ENCODE assay signal across 8 cellular contexts in the genomic region with DNA sequence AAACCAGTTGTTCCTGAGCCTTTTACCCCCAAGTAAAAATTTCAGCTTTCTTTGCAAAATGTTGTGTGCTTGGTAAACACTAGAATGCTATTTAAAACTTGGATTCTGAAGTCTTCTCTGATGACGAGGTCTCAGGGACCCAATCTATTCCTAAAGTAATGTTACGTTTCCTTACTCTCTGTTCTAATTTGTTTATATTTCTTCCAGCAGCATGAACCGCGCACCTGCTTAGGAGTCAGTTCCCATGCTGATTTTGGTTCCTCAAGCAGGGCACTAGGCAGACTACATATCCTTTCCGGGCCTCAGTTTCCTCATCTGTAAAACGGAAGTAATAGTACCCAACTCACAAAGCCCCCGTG. TPM values are rescaled to one million over a fixed set of nuclear protein-coding genes. Genes with fewer than 3 reads are reported as not detected.
DNase-seq lines count a peak whose midpoint lies in the region; ATAC-seq and TF ChIP-seq lines count a peak whose summit lies in the region.

No MANE protein-coding gene starts in this region.

- H3K9ac ChIP-seq in mammary epithelial cell (ENCODE audit: insufficient read depth, low read length), result no peak overlapping the region

- ATAC-seq in stimulated activated naive CD8-positive, alpha-beta T cell treated with anti-CD3 and anti-CD28 coated beads, Interleukin-15, Interleukin-2, amounts not matched to agents 100 U/mL and 50 U/mL, for 24 hours, result no peak
- ATAC-seq in GM21576 (IDR thresholded peaks at IDR 0.05; ENCODE audit: unreplicated experiment) (no peak), HG03432 (IDR thresholded peaks at IDR 0.05; ENCODE audit: unreplicated experiment) (no peak), HG03457 (IDR thresholded peaks at IDR 0.05; ENCODE audit: unreplicated experiment) (no peak)

- H2AFZ ChIP-seq in mammary epithelial cell (ENCODE audit: low read depth, low read length), result peak overlapping the region; percentile 87

- H3K27me3 ChIP-seq in mammary epithelial cell (ENCODE audit: insufficient read depth, low read length) (no peaks in the 10 kb centered on the region), mononuclear cell (ENCODE audit: insufficient read depth, low read length) (no peaks in the 10 kb centered on the region)

- H3K9me3 ChIP-seq in mammary epithelial cell (replicated peaks; ENCODE audit: insufficient read depth, low read length), result no peaks in the 10 kb centered on the region
- no peaks in the 10 kb centered on the region for H3K9me3 ChIP-seq in mononuclear cell (ENCODE audit: low read depth, low read length)

- peak overlapping the region; percentile 98 for H3K27ac Mint-ChIP-seq in stimulated activated naive CD8-positive, alpha-beta T cell treated with anti-CD3 and anti-CD28 coated beads, Interleukin-15, Interleukin-2, amounts not matched to agents 100 ng/mL and 50 ng/mL, for 24 hours

- H3K27me3 Mint-ChIP-seq in stimulated activated naive CD8-positive, alpha-beta T cell treated with anti-CD3 and anti-CD28 coated beads, Interleukin-15, Interleukin-2, amounts not matched to agents 100 ng/mL and 50 ng/mL, for 24 hours, result no peaks in the 10 kb centered on the region

- no peaks in the 10 kb centered on the region for H4K20me1 ChIP-seq in mammary epithelial cell (ENCODE audit: insufficient read depth, low read length)

- in situ Hi-C loops in mammary epithelial cell (cut with MboI; ENCODE audit: low sequenced_read_pairs in 2 of 2), result loop anchor here (10.0 kb wide), 3 partner anchors 52 to 182 kb away; partner anchors contain the start of gene IFFO2 (in 1 of the 2)

- no peaks in the 10 kb centered on the region for H3K9me3 Mint-ChIP-seq in stimulated activated naive CD8-positive, alpha-beta T cell treated with anti-CD3 and anti-CD28 coated beads, Interleukin-15, Interleukin-2, amounts not matched to agents 100 ng/mL and 50 ng/mL, for 24 hours

- WGBS in mammary epithelial cell (ENCODE audit: low coverage, missing lambda C conversion rate), result 35% methylated on average over 7 of the region's 7 CpGs

- H3K36me3 ChIP-seq in mammary epithelial cell (ENCODE audit: insufficient read depth, low read length), result peaks cover 7% of the 10 kb centered on the region

- BruUV-seq in mammary epithelial cell (replicated peaks; lab: Mats Ljungman, UMichigan), result no TSS peak

- H3K4me2 ChIP-seq in mammary epithelial cell (ENCODE audit: insufficient read depth, low read depth, low read length), result peak overlapping the region; percentile 99

- CTCF ChIA-PET in mammary epithelial cell (lab: Charles Lee; ENCODE audit: low non-redundant PET), result interaction anchor here (1.0 kb wide), 1 partner anchor 19 kb away, joined by 5 read pairs; no protein-coding TSS in a partner anchor

- H3K4me1 ChIP-seq in mammary epithelial cell (ENCODE audit: insufficient read depth, low read length), result peaks cover 38% of the 10 kb centered on the region
- peaks cover 46% of the 10 kb centered on the region for H3K4me1 ChIP-seq in mononuclear cell (ENCODE audit: insufficient read depth, low read length)

- peaks cover 43% of the 10 kb centered on the region for H3K4me1 Mint-ChIP-seq in stimulated activated naive CD8-positive, alpha-beta T cell treated with anti-CD3 and anti-CD28 coated beads, Interleukin-15, Interleukin-2, amounts not matched to agents 100 ng/mL and 50 ng/mL, for 24 hours (ENCODE audit: low read depth)

- no peak for DNase-seq in stimulated activated naive CD8-positive, alpha-beta T cell treated with anti-CD3 and anti-CD28 coated beads, Interleukin-15, Interleukin-2, amounts not matched to agents 100 U/mL and 50 U/mL, for 24 hours
- DNase-seq in mammary epithelial cell, result no peak
- DNase-seq in SKM-1 treated with dmso at 0.1 percent for 144 hours (lab: John Stamatoyannopoulos, UW; ENCODE audit: unreplicated experiment), result no peak

- H3K79me2 ChIP-seq in mammary epithelial cell (ENCODE audit: insufficient read depth, low read length), result peaks cover 24% of the 10 kb centered on the region

- dilution Hi-C loops in mammary epithelial cell (cut with HindIII; ENCODE audit: low sequenced_read_pairs), result loop anchor here (5.0 kb wide), 3 partner anchors 54 to 179 kb away; partner anchors contain the start of gene IFFO2

- peak overlapping the region; percentile 93 for H3K4me3 Mint-ChIP-seq in stimulated activated naive CD8-positive, alpha-beta T cell treated with anti-CD3 and anti-CD28 coated beads, Interleukin-15, Interleukin-2, amounts not matched to agents 100 ng/mL and 50 ng/mL, for 24 hours

- peaks cover 10% of the 10 kb centered on the region for H3K36me3 Mint-ChIP-seq in stimulated activated naive CD8-positive, alpha-beta T cell treated with anti-CD3 and anti-CD28 coated beads, Interleukin-15, Interleukin-2, amounts not matched to agents 100 ng/mL and 50 ng/mL, for 24 hours (ENCODE audit: low read depth)

- intact Hi-C loops in mammary epithelial cell (cut with micrococcal nuclease), result loop anchor here (2.0 kb wide), 1 partner anchor 52 kb away; no protein-coding TSS in a partner anchor

- no peak for TF ChIP-seq CTCF in mammary epithelial cell (conservative IDR thresholded peaks at IDR 0.05 in 1 of 2, IDR thresholded peaks at IDR 0.05 in 1 of 2; ENCODE audit: extremely low read depth in 1 of 2, insufficient read depth in 1 of 2, low read depth in 1 of 2, low read length in 2 of 2)

- H3K27ac ChIP-seq in mammary epithelial cell (ENCODE audit: insufficient read depth, low read depth, low read length), result peak overlapping the region; percentile 88

- peak overlapping the region; percentile 74 to 79 (median 77) for H3K4me3 ChIP-seq in mammary epithelial cell (replicated peaks in 1 of 3; ENCODE audit: insufficient read depth in 1 of 3, low read depth in 2 of 3, low read length in 3 of 3)
- H3K4me3 ChIP-seq in mononuclear cell (ENCODE audit: low read length), result peak overlapping the region; percentile 67

RNA-seq across cellular contexts. Expression of gene ALDH4A1, which starts 0.9 kb away (rescaled TPM):
- total RNA-seq in mammary epithelial cell, result 10 to 100 TPM; 24.0 to 41.4 TPM
- polyA plus RNA-seq in mammary epithelial cell, result 35.3 TPM
- 24.8 TPM for polyA minus RNA-seq in mammary epithelial cell
- total RNA-seq in mononuclear cell, result 0.73 TPM

RNA-seq across cellular contexts. Expression of gene TAS1R2, which starts 43.8 kb away (rescaled TPM):
- under 1 TPM in 1 of 2 donors, not detected in 1; under 0.01 TPM for total RNA-seq in mammary epithelial cell
- polyA plus RNA-seq in mammary epithelial cell, result not detected
- not detected for polyA minus RNA-seq in mammary epithelial cell
- not detected for total RNA-seq in mononuclear cell

RNA-seq across cellular contexts. Expression of gene IFFO2, which starts 53.2 kb away (rescaled TPM):
- total RNA-seq in mammary epithelial cell (100 to 1,000 TPM in 1 of 2 donors, 10 to 100 TPM in 1; 94.8 to 304 TPM), mononuclear cell (37.5 TPM)
- polyA plus RNA-seq in mammary epithelial cell, result 66.9 TPM
- 116 TPM for polyA minus RNA-seq in mammary epithelial cell

Comparison
In these comparisons a context has a peak if more than half of its experiments do, and no peak if none do; other contexts are left out.
1. RNA of gene ALDH4A1, which starts 0.9 kb away (total RNA-seq): 24.0 to 41.4 TPM in mammary epithelial cell; 0.73 TPM in mononuclear cell (single experiment); every median in the first group is over 10 times any median in the second.